ENCODE assay signal across 32 cellular contexts in the genomic region with DNA sequence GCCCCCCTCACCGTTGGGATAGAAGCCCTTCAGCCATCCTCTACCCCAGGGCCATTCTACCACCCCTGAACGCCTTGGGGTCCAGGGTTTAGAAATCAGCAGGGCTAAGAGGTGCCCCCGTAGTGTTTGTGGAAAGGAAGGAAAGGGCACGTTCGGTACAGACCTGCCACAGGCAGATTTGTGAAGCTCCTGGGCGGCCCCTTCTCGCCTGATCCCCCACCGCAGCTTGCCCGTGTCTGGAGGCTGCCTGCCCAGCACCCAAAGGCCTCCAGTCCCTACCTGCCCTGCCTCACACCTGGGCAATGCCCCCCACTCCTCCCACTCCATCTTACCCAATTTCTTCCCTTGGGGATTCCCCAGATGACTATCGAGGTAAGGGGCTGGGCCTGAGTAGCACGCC. TPM values are rescaled to one million over a fixed set of nuclear protein-coding genes. Genes with fewer than 3 reads are reported as not detected.
"Had no signal": no experiment of that assay in that cellular context is flagged by ENCODE, and none has a peak within 500 bp of the region (broad histone marks: within the 10 kb centered on the region; RNA-seq: fewer than 3 reads in every experiment).

No MANE protein-coding gene starts in this region.

- H3K36me3 ChIP-seq: brain microvascular endothelial cell, cardiac muscle cell, MG63 had no signal

- H3K9me3 ChIP-seq: MG63 had no signal

- H3K27me3 ChIP-seq: brain microvascular endothelial cell, cardiac muscle cell, MG63 had no signal

- DNase-seq: activated B cell treated with CpG ODN at 0.5 μM for 24 hours; activated CD4-positive, alpha-beta memory T cell treated with anti-CD3 and anti-CD28 coated beads for 36 hours; activated CD4-positive, alpha-beta T cell treated with anti-CD3 and anti-CD28 coated beads for 4 hours; activated CD4-positive, alpha-beta T cell treated with anti-CD3 and anti-CD28 coated beads, Interleukin-2, amount 50 U/mL, for 1 hour; activated CD4-positive, CD25-positive, alpha-beta regulatory T cell treated with anti-CD3 and anti-CD28 coated beads, Interleukin-2, amount 50 U/mL, for 72 hours; activated CD8-positive, alpha-beta memory T cell treated with anti-CD3 and anti-CD28 coated beads, Interleukin-2, amount 50 U/mL, for 4 hours; activated naive CD4-positive, alpha-beta T cell treated with anti-CD3 and anti-CD28 coated beads, Interleukin-2, amount 10 ng/mL, durations not matched to agents 7 days and 5 days; activated naive CD8-positive, alpha-beta T cell treated with anti-CD3 and anti-CD28 coated beads, Interleukin-2, amount 50 U/mL, for 24 hours; activated T-cell treated with anti-CD3 and anti-CD28 coated beads for 4 hours; activated T-cell treated with anti-CD3 and anti-CD28 coated beads, Interleukin-2, amount 50 U/mL, for 4 hours; anterior cingulate cortex; brain microvascular endothelial cell; Kasumi-1; KG1; MG63; MV-4-11; NCI-H1092; NCI-H1436 treated with DMSO at 0.1 percent for 48 hours; NCI-H1694 treated with DMSO at 0.1 percent for 48 hours; NCI-H2029; NCI-H345; NCI-H524 treated with DMSO at 0.1 percent for 48 hours; PC-9; SIG-M5; T-helper 1 cell; T-helper 2 cell; T-helper 9 cell had no signal

- H3K4me2 ChIP-seq: PC-9 had no signal

- H3K27ac ChIP-seq: brain microvascular endothelial cell, cardiac muscle cell, PC-9, RWPE1, VCaP had no signal

- ATAC-seq: activated naive CD8-positive, alpha-beta T cell treated with anti-CD3 and anti-CD28 coated beads, Interleukin-2, amount 50 U/mL, for 24 hours; activated T-cell treated with anti-CD3 and anti-CD28 coated beads, Interleukin-2, amount 50 U/mL, for 4 hours; Right ventricle myocardium inferior; SK-N-SH treated with all-trans-retinoic acid at 6 μM for 48 hours had no signal

- H2AFZ ChIP-seq: PC-9 had no signal

- H3K4me3 ChIP-seq: cardiac muscle cell, MG63, PC-9 had no signal

RNA-seq across cellular contexts. Expression of gene ATP6V1C2, which starts 21.2 kb away (rescaled TPM):
- total RNA-seq: activated CD4-positive, alpha-beta memory T cell treated with anti-CD3 and anti-CD28 coated beads for 36 hours; PC-9 had no signal
